Comparison of ENCODE assay signal across 13 cellular contexts in the genomic region with DNA sequence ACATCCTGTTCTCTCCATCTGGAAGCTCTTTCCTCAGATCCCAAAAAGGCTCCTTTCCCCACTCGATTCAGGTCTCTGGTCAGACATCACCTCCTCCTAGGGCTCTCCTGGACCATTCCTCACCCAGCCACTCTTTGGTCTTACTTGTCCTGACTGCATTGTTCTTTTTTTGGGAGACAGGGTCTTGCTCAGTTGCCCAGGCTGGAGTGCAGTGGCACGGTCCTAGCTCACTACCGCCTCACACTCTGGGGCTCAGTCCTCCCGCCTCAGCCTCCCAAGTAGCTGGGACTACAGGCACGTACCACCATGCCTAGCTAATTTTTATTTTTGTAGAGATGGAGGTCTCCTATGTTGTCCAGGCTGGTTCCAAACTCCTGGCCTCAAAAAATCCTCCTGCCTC. TPM values are rescaled to one million over a fixed set of nuclear protein-coding genes. Genes with fewer than 3 reads are reported as not detected.
DNase-seq lines count a peak whose midpoint lies in the region; ATAC-seq and TF ChIP-seq lines count a peak whose summit lies in the region.
"Had no signal": no experiment of that assay in that cellular context is flagged by ENCODE, and none has a peak within 500 bp of the region (broad histone marks: within the 10 kb centered on the region; RNA-seq: fewer than 3 reads in every experiment).

No MANE protein-coding gene starts in this region.

- H3K27me3 Mint-ChIP-seq in CD8-positive, alpha-beta T cell (ENCODE audit: low read depth) = no peaks in the 10 kb centered on the region
- H3K27me3 Mint-ChIP-seq in GM23338 (ENCODE audit: insufficient read depth, low read depth, poor library complexity) = peaks cover 22% of the 10 kb centered on the region
- H3K27me3 Mint-ChIP-seq in activated naive CD8-positive, alpha-beta T cell = no peaks in the 10 kb centered on the region
- peaks cover 5% of the 10 kb centered on the region for H3K27me3 Mint-ChIP-seq in nephron (ENCODE audit: low read depth)

- H3K79me2 ChIP-seq in GM23338 (replicated peaks; ENCODE audit: insufficient read depth) = no peaks in the 10 kb centered on the region

- no peaks in the 10 kb centered on the region for H3K9me3 ChIP-seq in CD8-positive, alpha-beta T cell (ENCODE audit: low read length)
- H3K9me3 ChIP-seq: esophagus squamous epithelium had no signal

- no peaks in the 10 kb centered on the region for H3K9me3 Mint-ChIP-seq in CD8-positive, alpha-beta T cell
- no peaks in the 10 kb centered on the region for H3K9me3 Mint-ChIP-seq in GM23338
- H3K9me3 Mint-ChIP-seq in activated naive CD8-positive, alpha-beta T cell (ENCODE audit: low read depth) = no peaks in the 10 kb centered on the region
- no peaks in the 10 kb centered on the region for H3K9me3 Mint-ChIP-seq in nephron

- H3K4me1 ChIP-seq in CD8-positive, alpha-beta T cell (ENCODE audit: insufficient read depth, low read length) = peaks cover 82% of the 10 kb centered on the region
- H3K4me1 ChIP-seq in GM23338 (ENCODE audit: insufficient read depth) = 0 out of 2 replicates have a peak, but pooled peaks cover 3% of the 10 kb centered on the region

- no peak overlapping the region for H2AFZ ChIP-seq in GM23338

- DNase-seq in CD8-positive, alpha-beta T cell = no peak
- DNase-seq in GM23338 (ENCODE audit: low spot score) (no peak), RKO (ENCODE audit: low spot score) (no peak), COLO668 (lab: John Stamatoyannopoulos, UW; ENCODE audit: unreplicated experiment) (no peak), Ammon's horn (ENCODE audit: low spot score) (no peak)
- DNase-seq: esophagus squamous epithelium, left cardiac atrium, NCI-H187, NCI-H524, right cardiac atrium had no signal

- H3K36me3 Mint-ChIP-seq in CD8-positive, alpha-beta T cell = no peaks in the 10 kb centered on the region
- peaks cover 11% of the 10 kb centered on the region; the same call in 1 of the 3 replicates for H3K36me3 Mint-ChIP-seq in GM23338 (ENCODE audit: low read depth)
- no peaks in the 10 kb centered on the region for H3K36me3 Mint-ChIP-seq in activated naive CD8-positive, alpha-beta T cell
- H3K36me3 Mint-ChIP-seq in nephron (ENCODE audit: low read depth) = no peaks in the 10 kb centered on the region

- 0 out of 2 replicates have a peak, but pooled peaks cover 4% of the 10 kb centered on the region for H3F3A ChIP-seq in GM23338 (replicated peaks; ENCODE audit: low read depth)

- H3K36me3 ChIP-seq in CD8-positive, alpha-beta T cell (ENCODE audit: insufficient read depth, low read length) = no peaks in the 10 kb centered on the region
- H3K36me3 ChIP-seq in GM23338 (ENCODE audit: insufficient read depth) = no peaks in the 10 kb centered on the region

- H3K4me1 Mint-ChIP-seq in CD8-positive, alpha-beta T cell (ENCODE audit: low read depth) = peaks cover 70% of the 10 kb centered on the region
- H3K4me1 Mint-ChIP-seq in GM23338 (peaks cover 5% of the 10 kb centered on the region; the same call in 2 of the 3 replicates), nephron (no peaks in the 10 kb centered on the region)
- peaks cover 68% of the 10 kb centered on the region for H3K4me1 Mint-ChIP-seq in activated naive CD8-positive, alpha-beta T cell (ENCODE audit: low read depth)

- intact Hi-C loops in CD8-positive, alpha-beta T cell (cut with DNase I, micrococcal nuclease) = no loop called here

- TF ChIP-seq CTCF in CD8-positive, alpha-beta T cell (IDR thresholded peaks at IDR 0.05) = no peak
- TF ChIP-seq CTCF in GM23338 (conservative IDR thresholded peaks at IDR 0.05; ENCODE audit: low read depth in 2 of 2) (no peak), nephron (IDR thresholded peaks at IDR 0.05; ENCODE audit: unreplicated experiment in 3 of 3) (no peak)

- no peak for ATAC-seq in CD8-positive, alpha-beta T cell
- ATAC-seq in GM23338 = no peak
- ATAC-seq: left cardiac atrium, right cardiac atrium had no signal

- H3K27ac Mint-ChIP-seq in CD8-positive, alpha-beta T cell = peak overlapping the region; percentile 92
- H3K27ac Mint-ChIP-seq in GM23338 (no peak overlapping the region), nephron (peak overlapping the region; percentile 58 to 93 (median 92))
- H3K27ac Mint-ChIP-seq in activated naive CD8-positive, alpha-beta T cell = peak overlapping the region; percentile 86

- H3K27ac ChIP-seq in CD8-positive, alpha-beta T cell (ENCODE audit: low read depth, low read length) = peak overlapping the region; percentile 53
- H3K27ac ChIP-seq in GM23338 (ENCODE audit: low read depth) = no peak overlapping the region

- H3K4me3 Mint-ChIP-seq in CD8-positive, alpha-beta T cell = peak overlapping the region; percentile 54
- H3K4me3 Mint-ChIP-seq in GM23338 (peak overlapping the region; percentile 16; the same call in 2 of the 3 replicates), nephron (peak overlapping the region; percentile 88 to 92 (median 91))
- peak overlapping the region; percentile 46 for H3K4me3 Mint-ChIP-seq in activated naive CD8-positive, alpha-beta T cell

- POLR2A ChIA-PET in CD8-positive, alpha-beta T cell (lab: Charles Lee) = interaction anchor here (0.5 to 1.7 kb wide), 3 partner anchors 20 to 55 kb away, joined by 3 to 6 read pairs (median 3); a partner anchor contains a TSS

- H4K20me1 ChIP-seq in GM23338 (replicated peaks; ENCODE audit: insufficient read depth) = no peaks in the 10 kb centered on the region

- no peaks in the 10 kb centered on the region for H3K27me3 ChIP-seq in CD8-positive, alpha-beta T cell (ENCODE audit: insufficient read depth, low read length)
- no peaks in the 10 kb centered on the region for H3K27me3 ChIP-seq in GM23338 (ENCODE audit: insufficient read depth)
- H3K27me3 ChIP-seq: esophagus squamous epithelium had no signal

- no peaks in the 10 kb centered on the region for H3K9me2 ChIP-seq in GM23338 (ENCODE audit: insufficient read depth)

- CTCF ChIA-PET in CD8-positive, alpha-beta T cell (lab: Charles Lee) = interaction anchor here (1.2 kb wide), 1 partner anchor 44 kb away, joined by 3 read pairs; a partner anchor contains a TSS

- H3K4me2 ChIP-seq in GM23338 = no peak overlapping the region

- H3K4me3 ChIP-seq in CD8-positive, alpha-beta T cell (ENCODE audit: low read depth, low read length) = peak overlapping the region; percentile 17
- H3K4me3 ChIP-seq in GM23338 = no peak overlapping the region
- H3K4me3 ChIP-seq: esophagus squamous epithelium had no signal

TF ChIP-seq in GM23338, 12 proteins besides CTCF, POLR2A, EP300 and RAD21 (continues in another document):
- TF ChIP-seq, protein P1, sequence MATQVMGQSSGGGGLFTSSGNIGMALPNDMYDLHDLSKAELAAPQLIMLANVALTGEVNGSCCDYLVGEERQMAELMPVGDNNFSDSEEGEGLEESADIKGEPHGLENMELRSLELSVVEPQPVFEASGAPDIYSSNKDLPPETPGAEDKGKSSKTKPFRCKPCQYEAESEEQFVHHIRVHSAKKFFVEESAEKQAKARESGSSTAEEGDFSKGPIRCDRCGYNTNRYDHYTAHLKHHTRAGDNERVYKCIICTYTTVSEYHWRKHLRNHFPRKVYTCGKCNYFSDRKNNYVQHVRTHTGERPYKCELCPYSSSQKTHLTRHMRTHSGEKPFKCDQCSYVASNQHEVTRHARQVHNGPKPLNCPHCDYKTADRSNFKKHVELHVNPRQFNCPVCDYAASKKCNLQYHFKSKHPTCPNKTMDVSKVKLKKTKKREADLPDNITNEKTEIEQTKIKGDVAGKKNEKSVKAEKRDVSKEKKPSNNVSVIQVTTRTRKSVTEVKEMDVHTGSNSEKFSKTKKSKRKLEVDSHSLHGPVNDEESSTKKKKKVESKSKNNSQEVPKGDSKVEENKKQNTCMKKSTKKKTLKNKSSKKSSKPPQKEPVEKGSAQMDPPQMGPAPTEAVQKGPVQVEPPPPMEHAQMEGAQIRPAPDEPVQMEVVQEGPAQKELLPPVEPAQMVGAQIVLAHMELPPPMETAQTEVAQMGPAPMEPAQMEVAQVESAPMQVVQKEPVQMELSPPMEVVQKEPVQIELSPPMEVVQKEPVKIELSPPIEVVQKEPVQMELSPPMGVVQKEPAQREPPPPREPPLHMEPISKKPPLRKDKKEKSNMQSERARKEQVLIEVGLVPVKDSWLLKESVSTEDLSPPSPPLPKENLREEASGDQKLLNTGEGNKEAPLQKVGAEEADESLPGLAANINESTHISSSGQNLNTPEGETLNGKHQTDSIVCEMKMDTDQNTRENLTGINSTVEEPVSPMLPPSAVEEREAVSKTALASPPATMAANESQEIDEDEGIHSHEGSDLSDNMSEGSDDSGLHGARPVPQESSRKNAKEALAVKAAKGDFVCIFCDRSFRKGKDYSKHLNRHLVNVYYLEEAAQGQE (IDR thresholded peaks at IDR 0.05; ENCODE audit: unreplicated experiment) = no peak
- TF ChIP-seq JUNB (IDR thresholded peaks at IDR 0.05; ENCODE audit: unreplicated experiment) (no peak), NANOG (IDR thresholded peaks at IDR 0.05; ENCODE audit: borderline replicate concordance) (no peak), ZNF114 (CRISPR knock-in tag; IDR thresholded peaks at IDR 0.05) (no peak), STAT1 (IDR thresholded peaks at IDR 0.05; ENCODE audit: unreplicated experiment) (no peak)
- TF ChIP-seq, protein P2, sequence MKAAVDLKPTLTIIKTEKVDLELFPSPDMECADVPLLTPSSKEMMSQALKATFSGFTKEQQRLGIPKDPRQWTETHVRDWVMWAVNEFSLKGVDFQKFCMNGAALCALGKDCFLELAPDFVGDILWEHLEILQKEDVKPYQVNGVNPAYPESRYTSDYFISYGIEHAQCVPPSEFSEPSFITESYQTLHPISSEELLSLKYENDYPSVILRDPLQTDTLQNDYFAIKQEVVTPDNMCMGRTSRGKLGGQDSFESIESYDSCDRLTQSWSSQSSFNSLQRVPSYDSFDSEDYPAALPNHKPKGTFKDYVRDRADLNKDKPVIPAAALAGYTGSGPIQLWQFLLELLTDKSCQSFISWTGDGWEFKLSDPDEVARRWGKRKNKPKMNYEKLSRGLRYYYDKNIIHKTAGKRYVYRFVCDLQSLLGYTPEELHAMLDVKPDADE (IDR thresholded peaks at IDR 0.05) = no peak

RNA-seq across cellular contexts. Expression of a gene that starts 2.2 kb away (rescaled TPM):
- total RNA-seq in CD8-positive, alpha-beta T cell = 1 to 10 TPM; 7.5 to 9.3 TPM
- total RNA-seq in GM23338 (2014; rRNA removed; shearing (Covaris generic)) = 77.5 and 91.1 TPM in 2 replicates
- polyA plus RNA-seq in GM23338 (2016; fragmentation: Nextera tagmentation; extraction: Ambion mirVana) = 61.5 and 69.5 TPM in 2 replicates

RNA-seq across cellular contexts. Expression of a gene that starts 7.0 kb away (rescaled TPM):
- total RNA-seq in CD8-positive, alpha-beta T cell = not detected
- not detected in 2 replicates for total RNA-seq in GM23338 (2014; rRNA removed; shearing (Covaris generic))
- polyA plus RNA-seq in GM23338 (2016; fragmentation: Nextera tagmentation; extraction: Ambion mirVana) = not detected in 2 replicates
- total RNA-seq: esophagus squamous epithelium, H4, left cardiac atrium, right cardiac atrium had no signal
- polyA plus RNA-seq: right cardiac atrium had no signal

RNA-seq across cellular contexts. Expression of a gene that starts 8.0 kb away (rescaled TPM):
- total RNA-seq in CD8-positive, alpha-beta T cell = 100 to 1,000 TPM; 138 to 144 TPM
- 0.85 and 3.5 TPM in 2 replicates for total RNA-seq in GM23338 (2014; rRNA removed; shearing (Covaris generic))
- polyA plus RNA-seq in GM23338 (2016; fragmentation: Nextera tagmentation; extraction: Ambion mirVana) = 2.7 and 3.3 TPM in 2 replicates

RNA-seq across cellular contexts. Expression of a gene that starts 9.6 kb away (rescaled TPM):
- 1 to 10 TPM; 5.0 to 5.2 TPM for total RNA-seq in CD8-positive, alpha-beta T cell
- 0.28 TPM in 1 of 2 replicates, not detected in the other for total RNA-seq in GM23338 (2014; rRNA removed; shearing (Covaris generic))
- polyA plus RNA-seq in GM23338 (2016; fragmentation: Nextera tagmentation; extraction: Ambion mirVana) = not detected in 2 replicates
- total RNA-seq: H4 had no signal

RNA-seq across cellular contexts. Expression of a gene that starts 17.2 kb away (rescaled TPM):
- total RNA-seq in CD8-positive, alpha-beta T cell = 10 to 100 TPM; 71.8 to 76.2 TPM
- total RNA-seq in GM23338 (2014; rRNA removed; shearing (Covaris generic)) = 41.3 and 48.2 TPM in 2 replicates
- polyA plus RNA-seq in GM23338 (2016; fragmentation: Nextera tagmentation; extraction: Ambion mirVana) = 27.7 and 29.5 TPM in 2 replicates

Comparison
In these comparisons a context has a peak if more than half of its experiments do, and no peak if none do; other contexts are left out.
1. H3K4me3 Mint-ChIP-seq: peak in every context shown above with its lines; median percentile 91 in nephron; 54 in CD8-positive, alpha-beta T cell; 46 in activated naive CD8-positive, alpha-beta T cell; 16 in GM23338.
2. RNA of a gene that starts 8.0 kb away (total RNA-seq): 138 to 144 TPM in CD8-positive, alpha-beta T cell; 0.85 to 3.5 TPM in GM23338; every median in the first group is over 10 times any median in the second.